In genomic region chr3:150184426-150185071, GRCh38 we compare ENCODE assay signal across 8 cellular contexts.
DNase-seq lines count a peak whose midpoint lies in the region; ATAC-seq and TF ChIP-seq lines count a peak whose summit lies in the region.

No MANE protein-coding gene starts in this region.

- H3K9me3 ChIP-seq in BE2C = no peaks in the 10 kb centered on the region
- peaks cover 4% of the 10 kb centered on the region for H3K9me3 ChIP-seq in mesenchymal stem cell (ENCODE audit: control insufficient read depth, low read length)

- no peaks in the 10 kb centered on the region for H3K79me1 ChIP-seq in mesenchymal stem cell (replicated peaks; ENCODE audit: low read length, poor library complexity, severe bottlenecking)

- H2BK5ac ChIP-seq in mesenchymal stem cell (ENCODE audit: low read depth, low read length, poor library complexity, severe bottlenecking) = no peak overlapping the region

- peak overlapping the region; percentile 78 for H3K9ac ChIP-seq in mesenchymal stem cell (ENCODE audit: low read length)

- no peak overlapping the region for H3K4ac ChIP-seq in mesenchymal stem cell (ENCODE audit: low read depth in 1 of 2, low read length in 2 of 2)

- H2BK15ac ChIP-seq in mesenchymal stem cell (ENCODE audit: low read depth, poor library complexity, severe bottlenecking) = no peak overlapping the region

- ATAC-seq in HG02943 (IDR thresholded peaks at IDR 0.05; ENCODE audit: low read depth, unreplicated experiment) = peak; percentile 18
- ATAC-seq in HG03521 (IDR thresholded peaks at IDR 0.05; ENCODE audit: unreplicated experiment) = no peak

- no peak overlapping the region for H2BK12ac ChIP-seq in mesenchymal stem cell (ENCODE audit: low read length in 2 of 2)

- peak overlapping the region; percentile 64 for H3K4me3 ChIP-seq in BE2C (ENCODE audit: low read depth, low read length)
- H3K4me3 ChIP-seq in mesenchymal stem cell (ENCODE audit: insufficient read depth in 1 of 2, low read depth in 1 of 2, low read length in 2 of 2) = peak overlapping the region in 1 of 2 experiments; percentile 68

- no peak overlapping the region for H2AK5ac ChIP-seq in mesenchymal stem cell (ENCODE audit: low read length, severe bottlenecking)

- no peak for TF ChIP-seq CTCF in BE2C (IDR thresholded peaks at IDR 0.05; ENCODE audit: low read depth, low read length)

- intact Hi-C loops in head of caudate nucleus (cut with DNase I) = loop anchor here (5.0 to 10.0 kb wide), 2 partner anchors 217 to 420 kb away; no protein-coding TSS in a partner anchor

- H3K18ac ChIP-seq in mesenchymal stem cell (ENCODE audit: low read depth in 1 of 2, low read length in 2 of 2) = no peak overlapping the region

- H3K4me2 ChIP-seq in mesenchymal stem cell (ENCODE audit: low read length, poor library complexity, severe bottlenecking) = peak overlapping the region; percentile 74

- H3K27ac ChIP-seq in mesenchymal stem cell (ENCODE audit: low read length, poor library complexity, severe bottlenecking) = no peak overlapping the region

- no peak overlapping the region for H4K8ac ChIP-seq in mesenchymal stem cell (ENCODE audit: low read length)

- H3K14ac ChIP-seq in mesenchymal stem cell (ENCODE audit: low read length in 2 of 2) = no peak overlapping the region

- H3K36me3 ChIP-seq in BE2C (no peaks in the 10 kb centered on the region), mesenchymal stem cell (ENCODE audit: control insufficient read depth in 1 of 2, insufficient read depth in 2 of 2, low read depth in 1 of 2, low read length in 2 of 2) (no peaks in the 10 kb centered on the region)

- H3K27me3 ChIP-seq in BE2C (no peaks in the 10 kb centered on the region), mesenchymal stem cell (ENCODE audit: control insufficient read depth in 1 of 2, insufficient read depth in 1 of 2, low read length in 2 of 2) (no peaks in the 10 kb centered on the region)

- DNase-seq in BE2C (no peak), astrocyte of the hippocampus (ENCODE audit: low read depth, low spot score) (peak; percentile 16), mesenchymal stem cell (no peak), head of caudate nucleus (no peak)
- DNase-seq in activated CD8-positive, alpha-beta memory T cell treated with anti-CD3 and anti-CD28 coated beads for 24 hours = no peak
- no peak for DNase-seq in central memory CD4-positive, alpha-beta T cell

- H3K4me1 ChIP-seq in BE2C (no peaks in the 10 kb centered on the region), mesenchymal stem cell (ENCODE audit: control insufficient read depth, insufficient read depth, low read depth, low read length) (peaks cover 4% of the 10 kb centered on the region)

- WGBS in mesenchymal stem cell = 5% methylated on average over 8 of the region's 8 CpGs

- H4K91ac ChIP-seq in mesenchymal stem cell (ENCODE audit: low read length) = no peak overlapping the region

- H3K23ac ChIP-seq in mesenchymal stem cell (ENCODE audit: low read length in 2 of 2) = no peak overlapping the region

- no peak overlapping the region for H2AFZ ChIP-seq in mesenchymal stem cell (ENCODE audit: low read depth, low read length)

- no peak overlapping the region for H2BK120ac ChIP-seq in mesenchymal stem cell (ENCODE audit: low read depth, low read length)
